Comparison of ENCODE assay signal across 8 cellular contexts in genomic region chr7:66996444-66997191, GRCh38. TPM values are rescaled to one million over a fixed set of nuclear protein-coding genes. Genes with fewer than 3 reads are reported as not detected.
A peak's percentile ranks its signal among the peaks of the same experiment; 100 is the strongest.
DNase-seq lines count a peak whose midpoint lies in the region; ATAC-seq and TF ChIP-seq lines count a peak whose summit lies in the region.
"Not testable (repeated sequence)": the region's sequence is repeated elsewhere in the genome, so short reads cannot be mapped to it uniquely, and the experiment has no call there.

TSS of gene TYW1 (plus strand) at chr7:66996833. CDS start at chr7:66996979, 146 bp downstream.

- not testable (repeated sequence) for H3K27me3 ChIP-seq in dorsolateral prefrontal cortex; liver (ENCODE audit: control insufficient read depth in 4 of 4, insufficient read depth in 4 of 4, low read length in 3 of 4)

- H3K9ac ChIP-seq in liver (ENCODE audit: low read depth in 1 of 2, low read length in 2 of 2), result peak within 1 kb of the TSS; percentile 75 to 85

- H3K4me3 ChIP-seq in dorsolateral prefrontal cortex (peak within 1 kb of the TSS; percentile 56 to 96 (median 86)), liver (ENCODE audit: low read depth in 1 of 3, low read length in 3 of 3) (peak within 1 kb of the TSS; percentile 73 to 94 (median 85))

- H3K27ac Mint-ChIP-seq in activated CD4-positive, alpha-beta memory T cell treated with anti-CD3 and anti-CD28 coated beads for 36 hours, result peak within 1 kb of the TSS; percentile 99

- intact Hi-C loops in activated CD4-positive, alpha-beta memory T cell treated with anti-CD3 and anti-CD28 coated beads for 36 hours (cut with micrococcal nuclease), result loop anchor here (1.0 to 10.0 kb wide), 6 partner anchors 306 to 1124 kb away; partner anchors contain the start of genes KCTD7 and VKORC1L1
- intact Hi-C loops in dorsolateral prefrontal cortex (cut with DNase I), result loop anchor here in 1 of 2 donors (10.0 kb wide), 1 partner anchor 152 kb away; no protein-coding TSS in a partner anchor

- CTCF ChIA-PET in activated CD4-positive, alpha-beta memory T cell treated with anti-CD3 and anti-CD28 coated beads for 36 hours (lab: Charles Lee), result interaction anchor here (0.7 kb wide), 1 partner anchor 159 kb away, joined by 3 read pairs; no protein-coding TSS in a partner anchor

- not testable (repeated sequence) for TF ChIP-seq CTCF in C4-2B (conservative IDR thresholded peaks at IDR 0.05); liver (IDR thresholded peaks at IDR 0.05; ENCODE audit: low read depth, low read length, missing input control)
- peak in 13 of 56 donors; percentile 5 to 40 (median 17) for TF ChIP-seq CTCF in dorsolateral prefrontal cortex (IDR thresholded peaks at IDR 0.05 in 54 of 56, conservative IDR thresholded peaks at IDR 0.05 in 2 of 56; ENCODE audit: low read depth in 1 of 56, partially characterized antibody in 56 of 56)

- ATAC-seq in GM19438 (IDR thresholded peaks at IDR 0.05; ENCODE audit: low read depth, unreplicated experiment) (peak; percentile 87), HG03575 (IDR thresholded peaks at IDR 0.05; ENCODE audit: extremely low read depth, insufficient number of reproducible peaks, low FRiP score, unreplicated experiment) (peak; percentile 75)

- not testable (repeated sequence) for H3K9me3 Mint-ChIP-seq in activated CD4-positive, alpha-beta memory T cell treated with anti-CD3 and anti-CD28 coated beads for 36 hours

- DNase-seq in NCI-H82 treated with DMSO at 0.1 percent for 48 hours (lab: John Stamatoyannopoulos, UW; ENCODE audit: unreplicated experiment) (peak; percentile 87), dorsolateral prefrontal cortex (peak; percentile 97 to 99 (median 99))
- DNase-seq in activated CD4-positive, alpha-beta memory T cell treated with anti-CD3 and anti-CD28 coated beads for 36 hours, result peak; percentile 100
- DNase-seq in stimulated activated CD4-positive, alpha-beta T cell treated with anti-CD3 and anti-CD28 coated beads, Interleukin-4, amount 100 ng/mL, for 24 hours, result peak; percentile 99

- peaks cover 21% of the 10 kb centered on the region for H3K36me3 Mint-ChIP-seq in activated CD4-positive, alpha-beta memory T cell treated with anti-CD3 and anti-CD28 coated beads for 36 hours

- peaks cover 28% of the 10 kb centered on the region for H3K4me1 Mint-ChIP-seq in activated CD4-positive, alpha-beta memory T cell treated with anti-CD3 and anti-CD28 coated beads for 36 hours (ENCODE audit: low read depth)

- peak within 1 kb of the TSS; percentile 65 for H3K27ac ChIP-seq in C4-2B
- peak within 1 kb of the TSS; percentile 11 to 98 (median 92) for H3K27ac ChIP-seq in dorsolateral prefrontal cortex
- H3K27ac ChIP-seq in liver (ENCODE audit: low read depth in 1 of 2, low read length in 2 of 2), result peak within 1 kb of the TSS; percentile 63 to 84

- POLR2A ChIA-PET in activated CD4-positive, alpha-beta memory T cell treated with anti-CD3 and anti-CD28 coated beads for 36 hours (lab: Charles Lee), result interaction anchor here (0.7 to 3.3 kb wide), 2 partner anchors 76 to 152 kb away, joined by 3 to 17 read pairs; partner anchors contain the start of gene TMEM248

- H3K36me3 ChIP-seq in liver (ENCODE audit: control insufficient read depth in 4 of 4, insufficient read depth in 3 of 4, low read depth in 1 of 4, low read length in 3 of 4), result peaks cover 2 to 10% (median 7%) of the 10 kb centered on the region in 4 donors

- H3K9me3 ChIP-seq in liver (ENCODE audit: control insufficient read depth in 4 of 4, low read length in 3 of 4), result not testable (repeated sequence)

- not testable (repeated sequence) for H3K27me3 Mint-ChIP-seq in activated CD4-positive, alpha-beta memory T cell treated with anti-CD3 and anti-CD28 coated beads for 36 hours

- TF ChIP-seq RAD21 in liver (IDR thresholded peaks at IDR 0.05), result not testable (repeated sequence)

- peak within 1 kb of the TSS; percentile 95 for H3K4me3 Mint-ChIP-seq in activated CD4-positive, alpha-beta memory T cell treated with anti-CD3 and anti-CD28 coated beads for 36 hours

- H3K4me1 ChIP-seq in liver (ENCODE audit: control insufficient read depth in 4 of 4, insufficient read depth in 4 of 4, low read length in 3 of 4), result not testable (repeated sequence)

- under 1% methylated on average over 44 of the region's 44 CpGs for WGBS in liver

TF ChIP-seq in liver, 16 proteins besides CTCF, POLR2A, EP300 and RAD21:
- TF ChIP-seq TAF1 (conservative IDR thresholded peaks at IDR 0.05), result peak; percentile 54
- TF ChIP-seq MAX (IDR thresholded peaks at IDR 0.05), result peak; percentile 16
- TF ChIP-seq SP1 (IDR thresholded peaks at IDR 0.05), result peak; percentile 85
- peak; percentile 23 for TF ChIP-seq REST (IDR thresholded peaks at IDR 0.05)
- TF ChIP-seq YY1 (IDR thresholded peaks at IDR 0.05), result peak; percentile 98
- TF ChIP-seq GABPA (IDR thresholded peaks at IDR 0.05 in 1 of 2, conservative IDR thresholded peaks at IDR 0.05 in 1 of 2), result peak; percentile 53 to 88
- peak in 1 of 2 donors; percentile 3 for TF ChIP-seq RXRA (IDR thresholded peaks at IDR 0.05)
- TF ChIP-seq EGR1 (IDR thresholded peaks at IDR 0.05; ENCODE audit: low read depth in 2 of 2), result peak in 1 of 2 donors; percentile 20
TF ChIP-seq in liver: peak in this region for 8; not testable (repeated sequence) for 8.

RNA-seq across cellular contexts. Expression of gene TYW1, which starts in this region (rescaled TPM):
- 10 to 100 TPM; 15.0 to 16.4 TPM for total RNA-seq in activated CD4-positive, alpha-beta memory T cell treated with anti-CD3 and anti-CD28 coated beads for 36 hours
- total RNA-seq in dorsolateral prefrontal cortex (10 to 100 TPM; 10.4 to 25.9 (median 17.2) TPM), liver (10 to 100 TPM in 1 of 2 donors, 1 to 10 TPM in 1; 8.5 to 16.6 TPM)
- polyA plus RNA-seq in liver, result 10 to 100 TPM in 1 of 2 donors, 1 to 10 TPM in 1; 6.7 to 11.2 TPM

Comparison
In these comparisons a context has a peak if more than half of its experiments do, and no peak if none do; other contexts are left out.
1. Peak in every context shown above with its lines: DNase-seq, ATAC-seq, H3K4me3 ChIP-seq and H3K27ac ChIP-seq.